ENCODE assay signal across 24 cellular contexts in the genomic region with DNA sequence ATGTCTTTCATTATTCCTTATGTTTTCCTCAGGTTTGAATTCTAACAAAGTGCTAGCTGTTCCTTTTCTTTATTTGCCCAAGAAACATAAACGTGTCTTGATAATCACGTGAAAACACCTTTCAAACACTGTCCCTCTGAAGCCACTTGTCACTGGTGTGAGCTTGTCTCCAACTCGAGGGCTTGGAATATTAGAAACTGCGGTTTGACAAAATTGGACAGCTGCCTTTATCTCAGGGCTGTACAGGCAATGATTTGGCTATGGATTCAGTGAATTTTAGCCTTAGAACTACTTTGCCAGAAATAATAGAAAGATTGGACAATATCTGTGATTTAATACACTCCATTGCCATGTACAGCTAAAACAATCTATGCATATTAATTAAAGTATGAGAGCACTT.
"Had no signal": no experiment of that assay in that cellular context is flagged by ENCODE, and none has a peak within 500 bp of the region (broad histone marks: within the 10 kb centered on the region; RNA-seq: fewer than 3 reads in every experiment).

No MANE protein-coding gene starts in this region.

- DNase-seq: colonic mucosa; cortex of kidney; effector CD8-positive, alpha-beta T cell; effector memory CD8-positive, alpha-beta T cell; endodermal cell; erythroblast; esophagus squamous epithelium; foreskin keratinocyte; glutamatergic neuron; head of caudate nucleus; heart right ventricle; hippocampal formation; left cardiac atrium; left ventricle myocardium superior; lower lobe of right lung; mesendoderm; midbrain had no signal

- H3K4me3 ChIP-seq: colonic mucosa, esophagus squamous epithelium, gastroesophageal sphincter, heart right ventricle, left lung, lower lobe of right lung had no signal

- ATAC-seq: effector memory CD8-positive, alpha-beta T cell; esophagus mucosa; foreskin keratinocyte; gastroesophageal sphincter; heart right ventricle; left cardiac atrium; left lung; left ventricle myocardium superior; lower lobe of right lung had no signal

- FAIRE-seq: endometrium, frontal cortex, islet of Langerhans, keratinocyte had no signal
